ENCODE assay signal across 11 cellular contexts in the genomic region with DNA sequence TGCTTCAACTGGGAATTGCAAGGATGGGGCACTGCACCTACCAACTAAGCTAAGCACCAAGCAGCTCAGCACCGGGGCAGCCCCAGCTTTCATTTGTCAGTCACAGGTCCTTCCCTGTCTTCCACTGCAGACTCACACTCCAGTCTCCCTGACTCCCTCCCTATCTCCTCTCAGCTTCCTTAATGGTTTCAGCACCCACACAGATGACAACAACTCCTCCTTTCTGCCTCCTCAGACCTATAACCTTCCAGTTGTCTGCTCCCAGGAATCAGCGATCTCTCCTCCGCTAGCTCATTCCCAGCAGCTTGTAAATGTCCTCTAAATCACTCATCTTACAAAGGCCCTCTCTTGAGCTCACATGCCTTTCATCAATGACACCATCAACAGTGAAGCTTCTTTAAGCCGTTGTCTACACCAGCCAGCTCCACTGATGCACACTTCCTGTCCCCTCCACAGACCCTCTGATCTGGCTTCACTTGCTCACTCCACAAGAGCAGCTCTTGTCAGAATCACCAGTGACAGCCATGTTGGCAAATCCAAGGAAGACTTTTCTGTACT. TPM values are rescaled to one million over a fixed set of nuclear protein-coding genes. Genes with fewer than 3 reads are reported as not detected.
DNase-seq lines count a peak whose midpoint lies in the region; ATAC-seq, FAIRE-seq and TF ChIP-seq lines count a peak whose summit lies in the region.
"Had no signal": no experiment of that assay in that cellular context is flagged by ENCODE, and none has a peak within 500 bp of the region (broad histone marks: within the 10 kb centered on the region; RNA-seq: fewer than 3 reads in every experiment).

No MANE protein-coding gene starts in this region.

- H4K5ac ChIP-seq in mesendoderm (ENCODE audit: low read length): no peak overlapping the region

- H3K4me1 Mint-ChIP-seq in T-cell: peaks cover 6 to 34% (median 22%) of the 10 kb centered on the region in 3 donors

- no peak overlapping the region for H3K9ac ChIP-seq in mesendoderm (ENCODE audit: low read length)

- H2AK5ac ChIP-seq in mesendoderm (ENCODE audit: low read length): no peak overlapping the region

- no peak overlapping the region for H4K8ac ChIP-seq in mesendoderm (ENCODE audit: low read depth, low read length)

- H2BK5ac ChIP-seq in mesendoderm (ENCODE audit: low read length): no peak overlapping the region

- H3K4ac ChIP-seq in mesendoderm (ENCODE audit: low read depth, low read length): no peak overlapping the region

- ATAC-seq in HG02759 (IDR thresholded peaks at IDR 0.05; ENCODE audit: unreplicated experiment) (peak; percentile 69), T-cell (replicated peaks in 1 of 4) (peak; percentile 58 to 80 (median 66))

- peak; percentile 42 for FAIRE-seq in GM12892 (lab: Jason Lieb, UNC)

- no peak overlapping the region for H3K18ac ChIP-seq in mesendoderm (ENCODE audit: low read length)

- H3K36me3 Mint-ChIP-seq in T-cell: peaks cover 14% of the 10 kb centered on the region

- no peak overlapping the region for H3K27ac Mint-ChIP-seq in T-cell

- H3K79me1 ChIP-seq in mesendoderm (ENCODE audit: low read length): peaks cover 9% of the 10 kb centered on the region

- H3K56ac ChIP-seq in mesendoderm (ENCODE audit: low read length): no peak overlapping the region

- no peaks in the 10 kb centered on the region for H3K4me1 ChIP-seq in mesendoderm (ENCODE audit: control insufficient read depth, low read depth, low read length)

- no CpG with 5 or more reads among the region's 4 CpGs for WGBS in mesendoderm (ENCODE audit: extremely low coverage, insufficient coverage, low lambda C conversion rate)

- H3K27me3 Mint-ChIP-seq in T-cell: no peaks in the 10 kb centered on the region

- H3K4me2 ChIP-seq in mesendoderm (ENCODE audit: low read length): no peak overlapping the region

- no peak for TF ChIP-seq POLR2A in GM12892 (IDR thresholded peaks at IDR 0.05; ENCODE audit: low read depth, low read length)

- DNase-seq in GM12892 (ENCODE audit: insufficient read length) (no peak), T-cell (peak in 4 of 34 experiments; percentile 4 to 9 (median 8)), mesendoderm (peak; percentile 19), GM13976 (ENCODE audit: low spot score) (no peak), H7 (no peak), SIG-M5 treated with dmso at 0.1 percent for 504 hours (lab: John Stamatoyannopoulos, UW; ENCODE audit: unreplicated experiment) (no peak), OCI-M1 (lab: John Stamatoyannopoulos, UW) (no peak)
- DNase-seq: activated CD4-positive, alpha-beta T cell treated with anti-CD3 and anti-CD28 coated beads, Interleukin-2, amount 50 U/mL, for 4 hours; central memory CD4-positive, alpha-beta T cell; DMS 273 treated with DMSO at 0.1 percent for 48 hours had no signal

- no peak overlapping the region for H3K23ac ChIP-seq in mesendoderm (ENCODE audit: low read length)

- H3K9me3 Mint-ChIP-seq in T-cell: no peaks in the 10 kb centered on the region

- CTCF ChIA-PET in T-cell (lab: Charles Lee): no interaction called here

- H3K27me3 ChIP-seq in mesendoderm (ENCODE audit: insufficient read depth, low read length, poor library complexity) (no peaks in the 10 kb centered on the region), H7 (ENCODE audit: control insufficient read depth, insufficient read depth, low read length) (no peaks in the 10 kb centered on the region)

- POLR2A ChIA-PET in T-cell (lab: Charles Lee): interaction anchor here in 1 of 2 donors (0.5 to 0.7 kb wide), 2 partner anchors 12 to 32 kb away, joined by 3 read pairs; a partner anchor contains a TSS

- H3K4me3 ChIP-seq in mesendoderm (ENCODE audit: low read length): no peak overlapping the region
- H3K4me3 ChIP-seq in H7 (ENCODE audit: insufficient read depth, low read depth, low read length): no peak overlapping the region

- in situ Hi-C loops in GM13976 (cut with MboI; ENCODE audit: low sequenced_read_pairs, unreplicated experiment): no loop called here

- H3K4me3 Mint-ChIP-seq in T-cell: no peak overlapping the region

- H3K79me2 ChIP-seq in mesendoderm (ENCODE audit: control insufficient read depth, insufficient read depth, low read length): peaks cover 5% of the 10 kb centered on the region

- no peaks in the 10 kb centered on the region for H3K36me3 ChIP-seq in mesendoderm (ENCODE audit: control insufficient read depth, insufficient read depth, low read length)
- H3K36me3 ChIP-seq in H7 (replicated peaks; ENCODE audit: control insufficient read depth, insufficient read depth, low read length): no peaks in the 10 kb centered on the region

- H2BK120ac ChIP-seq in mesendoderm (ENCODE audit: low read depth, low read length): no peak overlapping the region

- H3K27ac ChIP-seq in mesendoderm (ENCODE audit: low read depth, low read length): no peak overlapping the region

- no peak for TF ChIP-seq CTCF in GM13976 (IDR thresholded peaks at IDR 0.05; ENCODE audit: borderline replicate concordance, control extremely low read depth, extremely low read depth, insufficient read depth, missing control alignments)

- H2BK15ac ChIP-seq in mesendoderm (replicated peaks; ENCODE audit: low read depth): no peak overlapping the region

RNA-seq across cellular contexts. Expression of a gene that starts 32.1 kb away (rescaled TPM):
- 28.8 TPM for polyA plus RNA-seq in GM12892 (2012; ENCODE audit: missing spikeins)
- total RNA-seq in T-cell: 10 to 100 TPM; 57.8 to 72.8 (median 65.1) TPM
- polyA plus RNA-seq in mesendoderm (2013, experiment 1 of 2): 17.6 TPM
- polyA plus RNA-seq in mesendoderm (2013, experiment 2 of 2): 17.0 TPM
- total RNA-seq in H7 (2014; rRNA removed; shearing (Covaris generic)): 22.9 and 33.1 TPM in 2 replicates
